18 cellular contexts compared by ENCODE assay signal in the genomic region with DNA sequence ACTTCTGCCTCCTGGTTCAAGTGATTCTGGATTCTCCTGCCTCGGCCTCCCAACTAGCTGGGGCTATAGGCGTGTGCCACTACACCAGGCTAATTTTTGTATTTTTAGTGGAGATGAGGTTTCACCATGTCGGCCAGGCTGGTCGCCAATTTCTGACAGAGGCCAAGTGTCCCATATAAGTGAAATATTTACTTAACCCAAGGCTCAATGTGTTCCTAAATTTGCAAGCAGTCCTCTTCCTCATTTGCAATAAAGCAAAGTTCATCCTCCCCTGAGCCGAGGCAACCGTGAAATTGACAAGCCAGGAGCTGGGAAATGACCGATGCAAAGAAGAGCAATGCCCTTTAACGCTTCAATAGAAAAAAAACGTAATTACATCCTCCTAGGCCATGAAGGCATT.
DNase-seq lines count a peak whose midpoint lies in the region; ATAC-seq and TF ChIP-seq lines count a peak whose summit lies in the region.
"Had no signal": no experiment of that assay in that cellular context is flagged by ENCODE, and none has a peak within 500 bp of the region (broad histone marks: within the 10 kb centered on the region; RNA-seq: fewer than 3 reads in every experiment).

No MANE protein-coding gene starts in this region.

- H2BK15ac ChIP-seq in IMR-90 (ENCODE audit: low read depth, low read length) = peak overlapping the region; percentile 25; the same call in 1 of the 3 replicates

- no TSS peak for BruUV-seq in IMR-90 (replicated peaks; lab: Mats Ljungman, UMichigan)

- no peak overlapping the region for H3K23ac ChIP-seq in IMR-90 (ENCODE audit: low read depth, low read length)

- TF ChIP-seq CTCF in IMR-90 (conservative IDR thresholded peaks at IDR 0.05; ENCODE audit: low read depth, low read length) = no peak
- no peak for TF ChIP-seq CTCF in VCaP (conservative IDR thresholded peaks at IDR 0.05)
- TF ChIP-seq CTCF in osteocyte (IDR thresholded peaks at IDR 0.05) = no peak
- TF ChIP-seq CTCF in CD4-positive, alpha-beta T cell (IDR thresholded peaks at IDR 0.05) = no peak
- no peak for TF ChIP-seq CTCF in neural progenitor cell (IDR thresholded peaks at IDR 0.05)

- H3K56ac ChIP-seq in IMR-90 (ENCODE audit: extremely low read depth, insufficient read depth, low read length) = no peak overlapping the region

- CTCF ChIA-PET in IMR-90 (lab: Yijun Ruan, JAX) = no interaction called here
- CTCF ChIA-PET in CD4-positive, alpha-beta T cell (lab: Charles Lee) = no interaction called here

- H3K4me3 ChIP-seq in IMR-90 (ENCODE audit: insufficient read depth, low read depth, low read length) = no peak overlapping the region
- no peak overlapping the region for H3K4me3 ChIP-seq in neural progenitor cell
- H3K4me3 ChIP-seq: GM12878, GM23338, K562 had no signal

- H3K79me2 ChIP-seq in neural progenitor cell (ENCODE audit: low read depth) = no peaks in the 10 kb centered on the region

- H3K4me1 Mint-ChIP-seq in osteocyte (ENCODE audit: unreplicated experiment) (peaks cover 80% of the 10 kb centered on the region), neural progenitor cell (peaks cover 44% of the 10 kb centered on the region)
- peaks cover 9% of the 10 kb centered on the region for H3K4me1 Mint-ChIP-seq in CD4-positive, alpha-beta T cell (ENCODE audit: low read depth)

- ATAC-seq in IMR-90 (ENCODE audit: low read depth) (no peak), left lobe of liver (peak; percentile 90)
- no peak for ATAC-seq in CD4-positive, alpha-beta T cell (ENCODE audit: poor library complexity)
- ATAC-seq: GM12878, GM23338, K562 had no signal

- no CpG with 5 or more reads among the region's 9 CpGs for WGBS in IMR-90 (ENCODE audit: extremely low coverage in 2 of 2, insufficient read length in 1 of 2), 2 experiments

- TF ChIP-seq RAD21 in IMR-90 (IDR thresholded peaks at IDR 0.05; ENCODE audit: low read length) = no peak

- no peak for TF ChIP-seq POLR2A in IMR-90 (IDR thresholded peaks at IDR 0.05; ENCODE audit: low read depth, low read length)

- H3K9me3 ChIP-seq in IMR-90 (ENCODE audit: control insufficient read depth, insufficient read depth, low read length) (no peaks in the 10 kb centered on the region), neural progenitor cell (ENCODE audit: low read depth) (no peaks in the 10 kb centered on the region)
- no peaks in the 10 kb centered on the region for H3K9me3 ChIP-seq in CD4-positive, alpha-beta T cell (ENCODE audit: control insufficient read depth, low read length)
- H3K9me3 ChIP-seq: BE2C had no signal

- DNase-seq in IMR-90 (no peak), left lobe of liver (ENCODE audit: low spot score) (peak; percentile 87), osteocyte (ENCODE audit: extremely low spot score, unreplicated experiment) (no peak), DMS79 treated with DMSO at 0.1 percent for 48 hours (lab: John Stamatoyannopoulos, UW) (no peak), activated gamma-delta T cell (lab: John Stamatoyannopoulos, UW) (no peak), neural progenitor cell (ENCODE audit: low spot score) (no peak)
- no peak for DNase-seq in CD4-positive, alpha-beta T cell
- DNase-seq: ACHN; BE2C; C1 segment of cervical spinal cord; CD4-positive, alpha-beta memory T cell; DND-41; EL; HCEC 1CT had no signal

- no peak overlapping the region for H2AFZ ChIP-seq in IMR-90 (replicated peaks; ENCODE audit: low read length, poor library complexity)
- H2AFZ ChIP-seq in neural progenitor cell (replicated peaks) = no peak overlapping the region
- H2AFZ ChIP-seq: GM23338 had no signal

- H3K4ac ChIP-seq in IMR-90 (ENCODE audit: low read depth, low read length) = no peak overlapping the region

- H3K27me3 Mint-ChIP-seq in osteocyte (ENCODE audit: unreplicated experiment) = no peaks in the 10 kb centered on the region
- H3K27me3 Mint-ChIP-seq in CD4-positive, alpha-beta T cell = no peaks in the 10 kb centered on the region
- peaks cover 12% of the 10 kb centered on the region for H3K27me3 Mint-ChIP-seq in neural progenitor cell (ENCODE audit: insufficient read depth, low read depth)
- H3K27me3 Mint-ChIP-seq: CD4-positive, alpha-beta memory T cell had no signal

- H2AK5ac ChIP-seq in IMR-90 (ENCODE audit: low read depth, low read length) = peak overlapping the region; percentile 7

- POLR2A ChIA-PET in IMR-90 (lab: Charles Lee; ENCODE audit: unreplicated experiment) = no interaction called here
- POLR2A ChIA-PET in CD4-positive, alpha-beta T cell (lab: Charles Lee) = no interaction called here

- H3K9ac ChIP-seq in IMR-90 (ENCODE audit: low read depth, low read length) = no peak overlapping the region
- no peak overlapping the region for H3K9ac ChIP-seq in neural progenitor cell

- H3K14ac ChIP-seq in IMR-90 (replicated peaks; ENCODE audit: low read depth, low read length) = no peak overlapping the region

- H3K18ac ChIP-seq in IMR-90 (ENCODE audit: low read depth, low read length) = no peak overlapping the region

- no peak overlapping the region for H2AK9ac ChIP-seq in IMR-90 (replicated peaks; ENCODE audit: low read depth, low read length, poor library complexity)

- no peak overlapping the region for H3K4me2 ChIP-seq in IMR-90 (ENCODE audit: low read depth, low read length)
- no peak overlapping the region for H3K4me2 ChIP-seq in neural progenitor cell
- H3K4me2 ChIP-seq: GM23338 had no signal

- H3K9me1 ChIP-seq in IMR-90 (ENCODE audit: insufficient read depth, low read length) = peaks cover 22% of the 10 kb centered on the region

- in situ Hi-C loops in IMR-90 (cut with MboI; ENCODE audit: low sequenced_read_pairs) = no loop called here

- H3K27ac Mint-ChIP-seq in osteocyte (ENCODE audit: unreplicated experiment) = peak overlapping the region; percentile 75
- no peak overlapping the region for H3K27ac Mint-ChIP-seq in CD4-positive, alpha-beta T cell
- H3K27ac Mint-ChIP-seq in neural progenitor cell = no peak overlapping the region
- H3K27ac Mint-ChIP-seq: GM23338 had no signal

- no peak overlapping the region for H2BK5ac ChIP-seq in IMR-90 (ENCODE audit: low read depth, low read length, poor library complexity, severe bottlenecking)

- H3K27me3 ChIP-seq in IMR-90 (ENCODE audit: control insufficient read depth, insufficient read depth, low read length) (no peaks in the 10 kb centered on the region), neural progenitor cell (no peaks in the 10 kb centered on the region)
- no peaks in the 10 kb centered on the region for H3K27me3 ChIP-seq in CD4-positive, alpha-beta T cell (ENCODE audit: control insufficient read depth, insufficient read depth, low read length)
- H3K27me3 ChIP-seq: BE2C had no signal

- no peak overlapping the region for H4K5ac ChIP-seq in IMR-90 (ENCODE audit: low read depth, low read length)

- H3K4me3 Mint-ChIP-seq in osteocyte (ENCODE audit: unreplicated experiment) (no peak overlapping the region), neural progenitor cell (no peak overlapping the region)
- no peak overlapping the region for H3K4me3 Mint-ChIP-seq in CD4-positive, alpha-beta T cell
- H3K4me3 Mint-ChIP-seq: CD4-positive, alpha-beta memory T cell; GM23338 had no signal

- no peaks in the 10 kb centered on the region for H3K36me3 ChIP-seq in IMR-90 (ENCODE audit: control insufficient read depth, insufficient read depth, low read length)
- H3K36me3 ChIP-seq in neural progenitor cell = no peaks in the 10 kb centered on the region
- H3K36me3 ChIP-seq: BE2C had no signal

- no peak overlapping the region for H4K91ac ChIP-seq in IMR-90 (ENCODE audit: insufficient read depth, low read depth, low read length)

- intact Hi-C loops in IMR-90 (cut with micrococcal nuclease) = no loop called here
- intact Hi-C loops in CD4-positive, alpha-beta T cell (cut with DNase I, micrococcal nuclease) = no loop called here

- no peak overlapping the region for H4K8ac ChIP-seq in IMR-90 (ENCODE audit: low read depth in 2 of 2, low read length in 2 of 2)

- dilution Hi-C loops in IMR-90 (cut with HindIII; ENCODE audit: low sequenced_read_pairs, unreplicated experiment) = no loop called here

- H3K9me3 Mint-ChIP-seq in osteocyte (ENCODE audit: unreplicated experiment) (no peaks in the 10 kb centered on the region), neural progenitor cell (peaks cover 5% of the 10 kb centered on the region)
- H3K9me3 Mint-ChIP-seq in CD4-positive, alpha-beta T cell = no peaks in the 10 kb centered on the region
- H3K9me3 Mint-ChIP-seq: CD4-positive, alpha-beta memory T cell; GM23338 had no signal

- no peak overlapping the region for H2BK120ac ChIP-seq in IMR-90 (ENCODE audit: low read depth, low read length)

- peaks cover 28% of the 10 kb centered on the region for H3K36me3 Mint-ChIP-seq in osteocyte (ENCODE audit: unreplicated experiment)
- no peaks in the 10 kb centered on the region for H3K36me3 Mint-ChIP-seq in CD4-positive, alpha-beta T cell (ENCODE audit: low read depth)
- no peaks in the 10 kb centered on the region for H3K36me3 Mint-ChIP-seq in neural progenitor cell
- H3K36me3 Mint-ChIP-seq: CD4-positive, alpha-beta memory T cell had no signal

- H3K4me1 ChIP-seq in IMR-90 (ENCODE audit: control insufficient read depth, insufficient read depth, low read length) = peaks cover 24% of the 10 kb centered on the region
- H3K4me1 ChIP-seq in neural progenitor cell = peaks cover 10% of the 10 kb centered on the region
- H3K4me1 ChIP-seq: BE2C had no signal

- H2BK20ac ChIP-seq in IMR-90 (ENCODE audit: low read depth, low read length) = no peak overlapping the region

- H3K27ac ChIP-seq in IMR-90 (ENCODE audit: insufficient read depth, low read length) (no peak overlapping the region), VCaP (peak overlapping the region; percentile 43), neural progenitor cell (no peak overlapping the region)
- no peak overlapping the region for H3K27ac ChIP-seq in CD4-positive, alpha-beta T cell (ENCODE audit: low read depth, low read length)

- H3F3A ChIP-seq in neural progenitor cell (ENCODE audit: low read depth) = peaks cover 6% of the 10 kb centered on the region

- H4K20me1 ChIP-seq in IMR-90 (ENCODE audit: insufficient read depth, low read length) (no peaks in the 10 kb centered on the region), neural progenitor cell (ENCODE audit: low read depth) (no peaks in the 10 kb centered on the region)

- peaks cover 7 to 29% of the 10 kb centered on the region in 2 experiments; a peak in 3 of 4 replicates for H3K79me1 ChIP-seq in IMR-90 (ENCODE audit: low read depth in 1 of 2, low read length in 2 of 2)

TF ChIP-seq in IMR-90, 13 proteins besides CTCF, POLR2A, EP300 and RAD21 (continues in another document):
- TF ChIP-seq FOS (IDR thresholded peaks at IDR 0.05; ENCODE audit: low read depth, low read length) (no peak), NFE2L2 (IDR thresholded peaks at IDR 0.05; ENCODE audit: low read depth, low read length) (no peak), MAZ (IDR thresholded peaks at IDR 0.05; ENCODE audit: borderline replicate concordance, low read depth, low read length) (no peak)
- TF ChIP-seq, protein P1, sequence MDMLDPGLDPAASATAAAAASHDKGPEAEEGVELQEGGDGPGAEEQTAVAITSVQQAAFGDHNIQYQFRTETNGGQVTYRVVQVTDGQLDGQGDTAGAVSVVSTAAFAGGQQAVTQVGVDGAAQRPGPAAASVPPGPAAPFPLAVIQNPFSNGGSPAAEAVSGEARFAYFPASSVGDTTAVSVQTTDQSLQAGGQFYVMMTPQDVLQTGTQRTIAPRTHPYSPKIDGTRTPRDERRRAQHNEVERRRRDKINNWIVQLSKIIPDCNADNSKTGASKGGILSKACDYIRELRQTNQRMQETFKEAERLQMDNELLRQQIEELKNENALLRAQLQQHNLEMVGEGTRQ (IDR thresholded peaks at IDR 0.05; ENCODE audit: low read depth, low read length) = no peak
